In genomic region chr11:26964834-26965485, GRCh38 we compare ENCODE assay signal across 1 cellular context. TPM values are rescaled to one million over a fixed set of nuclear protein-coding genes. Genes with fewer than 3 reads are reported as not detected.
"Had no signal": no experiment of that assay in that cellular context is flagged by ENCODE, and none has a peak within 500 bp of the region (broad histone marks: within the 10 kb centered on the region; RNA-seq: fewer than 3 reads in every experiment).

No MANE protein-coding gene starts in this region.

RNA-seq across cellular contexts. Expression of gene FIBIN, which starts 29.0 kb away (rescaled TPM):
- total RNA-seq: naive thymus-derived CD8-positive, alpha-beta T cell had no signal
- polyA plus RNA-seq: naive thymus-derived CD8-positive, alpha-beta T cell had no signal
